34 cellular contexts compared by ENCODE assay signal in genomic region chr2:44651974-44652373, GRCh38.
DNase-seq lines count a peak whose midpoint lies in the region; ATAC-seq, FAIRE-seq and TF ChIP-seq lines count a peak whose summit lies in the region.
"Had no signal": no experiment of that assay in that cellular context is flagged by ENCODE, and none has a peak within 500 bp of the region (broad histone marks: within the 10 kb centered on the region; RNA-seq: fewer than 3 reads in every experiment).

No MANE protein-coding gene starts in this region.

- no peaks in the 10 kb centered on the region for H3K27me3 ChIP-seq in HepG2 (ENCODE audit: control insufficient read depth in 1 of 2, insufficient read depth in 2 of 2, low read length in 2 of 2)
- H3K27me3 ChIP-seq in right lobe of liver, result no peaks in the 10 kb centered on the region
- H3K27me3 ChIP-seq in neuronal stem cell (ENCODE audit: control insufficient read depth in 3 of 3, insufficient read depth in 3 of 3, low read depth in 1 of 3, low read length in 3 of 3), result no peaks in the 10 kb centered on the region
- no peaks in the 10 kb centered on the region for H3K27me3 ChIP-seq in small intestine (ENCODE audit: control insufficient read depth in 2 of 2, insufficient read depth in 2 of 2, low read length in 2 of 2)
- H3K27me3 ChIP-seq: adrenal gland, MG63, right atrium auricular region, uterus had no signal

- H3K23ac ChIP-seq in neuronal stem cell (ENCODE audit: low read depth, low read length, poor library complexity), result no peak overlapping the region

- H2AFZ ChIP-seq in HepG2 (ENCODE audit: low read length) (no peak overlapping the region), neuronal stem cell (ENCODE audit: low read length) (no peak overlapping the region)
- H2AFZ ChIP-seq: parathyroid adenoma had no signal

- H3K4me2 ChIP-seq in HepG2 (ENCODE audit: low read depth, low read length) (no peak overlapping the region), neuronal stem cell (ENCODE audit: insufficient read depth, low read length, poor library complexity, severe bottlenecking) (no peak overlapping the region)
- H3K4me2 ChIP-seq: KMS-11 had no signal

- H3K4me1 ChIP-seq in HepG2 (ENCODE audit: insufficient read depth, low read length) (0 out of 2 replicates have a peak, but pooled peaks cover 6% of the 10 kb centered on the region), right lobe of liver (no peaks in the 10 kb centered on the region), neuronal stem cell (ENCODE audit: control insufficient read depth in 2 of 2, insufficient read depth in 1 of 2, low read depth in 1 of 2, low read length in 2 of 2) (peaks cover 0 to 15% of the 10 kb centered on the region in 2 donors), small intestine (ENCODE audit: control insufficient read depth in 2 of 2, insufficient read depth in 1 of 2, low read depth in 1 of 2, low read length in 1 of 2) (no peaks in the 10 kb centered on the region)
- H3K4me1 ChIP-seq: adrenal gland, parathyroid adenoma, right atrium auricular region, uterus had no signal

- no peak for TF ChIP-seq RAD21 in HepG2 (CRISPR knock-in tag; IDR thresholded peaks at IDR 0.05)

- H3K9me3 ChIP-seq in HepG2 (ENCODE audit: low read length), result no peaks in the 10 kb centered on the region
- H3K9me3 ChIP-seq in right lobe of liver, result no peaks in the 10 kb centered on the region
- H3K9me3 ChIP-seq in neuronal stem cell (replicated peaks in 1 of 2; ENCODE audit: control insufficient read depth in 2 of 2, insufficient read depth in 1 of 2, low read depth in 1 of 2, low read length in 2 of 2), result no peaks in the 10 kb centered on the region
- H3K9me3 ChIP-seq in small intestine (ENCODE audit: control insufficient read depth, low read depth), result no peaks in the 10 kb centered on the region
- H3K9me3 ChIP-seq: adrenal gland, Caco-2, MG63, right atrium auricular region, uterus had no signal

- H2BK120ac ChIP-seq in neuronal stem cell (ENCODE audit: low read depth, low read length), result no peak overlapping the region

- no peak overlapping the region for H2BK15ac ChIP-seq in neuronal stem cell (ENCODE audit: low read length)

- no peak overlapping the region for H3K18ac ChIP-seq in neuronal stem cell (ENCODE audit: low read length)

- H3K27ac ChIP-seq in HepG2 (ENCODE audit: extremely low read length, insufficient read depth, low read length) (no peak overlapping the region), right lobe of liver (no peak overlapping the region), neuronal stem cell (replicated peaks; ENCODE audit: low read length) (peak overlapping the region; percentile 34), small intestine (ENCODE audit: low read depth in 1 of 2, low read length in 1 of 2) (no peak overlapping the region)
- H3K27ac ChIP-seq: adrenal gland, KMS-11, parathyroid adenoma, right atrium auricular region, uterus had no signal

- H3K79me1 ChIP-seq in neuronal stem cell (ENCODE audit: low read depth, low read length), result no peaks in the 10 kb centered on the region

- no peak overlapping the region for H4K8ac ChIP-seq in neuronal stem cell (ENCODE audit: low read depth, low read length)

- no TSS peak for BruUV-seq in HepG2 (replicated peaks; lab: Mats Ljungman, UMichigan)

- TF ChIP-seq CTCF in HepG2 (CRISPR knock-in tag; IDR thresholded peaks at IDR 0.05) (no peak), right lobe of liver (IDR thresholded peaks at IDR 0.05) (no peak)

- WGBS in HepG2 (ENCODE audit: low lambda C conversion rate), result 94% methylated on average over 1 of the region's 1 CpG
- 90% methylated on average over 1 of the region's 1 CpG for WGBS in right lobe of liver (ENCODE audit: insufficient coverage, low coverage, low lambda C conversion rate, missing lambda C conversion rate)
- no CpG with 5 or more reads among the region's 1 CpG for WGBS in neuronal stem cell (ENCODE audit: extremely low coverage in 2 of 2, insufficient read length in 2 of 2, insufficient replicate concordance in 1 of 2), 2 donors
- WGBS in small intestine, 3 donors, result 71 to 87% (median 74%) methylated on average over 1 of the region's 1 CpG

- H3K36me3 ChIP-seq in HepG2 (replicated peaks in 1 of 2; ENCODE audit: control insufficient read depth in 1 of 2, insufficient read depth in 2 of 2, low read length in 2 of 2) (no peaks in the 10 kb centered on the region), right lobe of liver (no peaks in the 10 kb centered on the region), neuronal stem cell (replicated peaks in 1 of 2; ENCODE audit: control insufficient read depth in 2 of 2, insufficient read depth in 2 of 2, low read length in 2 of 2) (no peaks in the 10 kb centered on the region), small intestine (ENCODE audit: control insufficient read depth in 2 of 2, insufficient read depth in 2 of 2, low read length in 2 of 2) (no peaks in the 10 kb centered on the region)
- H3K36me3 ChIP-seq: adrenal gland, MG63, right atrium auricular region, uterus had no signal

- TF ChIP-seq EP300 in HepG2 (IDR thresholded peaks at IDR 0.05; ENCODE audit: low read depth in 2 of 2, low read length in 2 of 2) (no peak), HepG2 (CRISPR knock-in tag; IDR thresholded peaks at IDR 0.05; ENCODE audit: borderline replicate concordance) (no peak)

- no peak for TF ChIP-seq POLR2A in HepG2 (IDR thresholded peaks at IDR 0.05; ENCODE audit: insufficient read depth in 1 of 2, low read depth in 2 of 2, low read length in 2 of 2)
- no peak for TF ChIP-seq POLR2A in right lobe of liver (IDR thresholded peaks at IDR 0.05)

- H4K20me1 ChIP-seq in HepG2 (ENCODE audit: insufficient read depth, low read length), result no peaks in the 10 kb centered on the region

- no peak overlapping the region for H2AK5ac ChIP-seq in neuronal stem cell (ENCODE audit: low read depth, low read length)

- no peak for DNase-seq in HepG2 (ENCODE audit: low spot score)
- DNase-seq in right lobe of liver, result no peak
- DNase-seq in neuronal stem cell (ENCODE audit: low spot score), result no peak
- DNase-seq in cardiac septum (ENCODE audit: low spot score), result no peak
- no peak for DNase-seq in small intestine
- DNase-seq: 8988T; activated CD4-positive, alpha-beta memory T cell treated with anti-CD3 and anti-CD28 coated beads for 36 hours; activated CD4-positive, CD25-positive, alpha-beta regulatory T cell treated with anti-CD3 and anti-CD28 coated beads, Interleukin-2, amount 50 U/mL, for 72 hours; activated CD8-positive, alpha-beta memory T cell treated with anti-CD3 and anti-CD28 coated beads, Interleukin-2, amount 50 U/mL, for 4 hours; activated naive CD4-positive, alpha-beta T cell treated with anti-CD3 and anti-CD28 coated beads for 36 hours; adrenal gland; Caco-2; DMS53; endodermal cell; H9; head of caudate nucleus; left ventricle myocardium superior; mesendoderm; NCI-H1105; NCI-H1930; NCI-H510A treated with DMSO at 0.1 percent for 48 hours; PC-3; stimulated activated CD4-positive, alpha-beta T cell treated with anti-CD3 and anti-CD28 coated beads, Interleukin-1b, Interleukin-23, amount 100 ng/mL, for 48 hours; stimulated activated naive CD8-positive, alpha-beta T cell treated with anti-CD3 and anti-CD28 coated beads, Interleukin-15, amount 100 ng/mL, for 72 hours; uterus had no signal

- POLR2A ChIA-PET in HepG2 (lab: Yijun Ruan, JAX), result no interaction called here

- intact Hi-C loops in HepG2 (cut with micrococcal nuclease; ENCODE audit: unreplicated experiment) (no loop called here), right lobe of liver (cut with DNase I) (no loop called here), cardiac septum (cut with DNase I) (no loop called here)

- ATAC-seq in HepG2 (no peak), right lobe of liver (no peak), GM21717 (IDR thresholded peaks at IDR 0.05; ENCODE audit: unreplicated experiment) (peak; percentile 63), HG03432 (IDR thresholded peaks at IDR 0.05; ENCODE audit: unreplicated experiment) (peak; percentile 52), HG03571 (IDR thresholded peaks at IDR 0.05; ENCODE audit: unreplicated experiment) (no peak)
- ATAC-seq: left ventricle myocardium superior; PC-3; SK-N-SH treated with all-trans-retinoic acid at 6 μM for 48 hours; stimulated activated naive CD8-positive, alpha-beta T cell treated with anti-CD3 and anti-CD28 coated beads, Interleukin-15, amount 100 ng/mL, for 72 hours had no signal

- no peak overlapping the region for H3K9ac ChIP-seq in HepG2 (ENCODE audit: insufficient read depth, low read depth, low read length)
- no peak overlapping the region for H3K9ac ChIP-seq in neuronal stem cell (ENCODE audit: low read depth, low read length, poor library complexity)
- H3K9ac ChIP-seq: KMS-11, parathyroid adenoma had no signal

- H2BK5ac ChIP-seq in neuronal stem cell (ENCODE audit: low read length), result no peak overlapping the region

- H3K4me3 ChIP-seq in HepG2 (replicated peaks in 1 of 3; ENCODE audit: insufficient read depth in 1 of 3, low read depth in 2 of 3, low read length in 3 of 3) (no peak overlapping the region), right lobe of liver (no peak overlapping the region), neuronal stem cell (ENCODE audit: low read length in 2 of 2) (no peak overlapping the region), small intestine (ENCODE audit: low read depth in 1 of 2, low read length in 2 of 2) (no peak overlapping the region)
- H3K4me3 ChIP-seq: adrenal gland, MG63, right atrium auricular region, uterus had no signal

- no peak overlapping the region for H2BK12ac ChIP-seq in neuronal stem cell (ENCODE audit: low read length)

- FAIRE-seq in HepG2 (lab: Jason Lieb, UNC) (peak; percentile 8), small intestine (lab: Jason Lieb, UNC) (no peak)
- FAIRE-seq: keratinocyte had no signal

- no peak overlapping the region for H3K4ac ChIP-seq in neuronal stem cell (ENCODE audit: low read length)

- in situ Hi-C loops in HepG2 (cut with HindIII; ENCODE audit: extremely low pct_ligation_motif_present, low pct_unique_long_range_greater_than_20kb), result no loop called here

- CTCF ChIA-PET in HepG2 (lab: Yijun Ruan, JAX; ENCODE audit: low intra/inter-chr PET ratio, low total read pairs), result no interaction called here

- H3K79me2 ChIP-seq in HepG2 (ENCODE audit: insufficient read depth, low read length), result no peaks in the 10 kb centered on the region
- H3K79me2 ChIP-seq: parathyroid adenoma had no signal

- no peak overlapping the region for H4K91ac ChIP-seq in neuronal stem cell (ENCODE audit: low read depth, low read length, poor library complexity)

- no peak overlapping the region for H3K14ac ChIP-seq in neuronal stem cell (ENCODE audit: low read length)

TF ChIP-seq in HepG2, 621 proteins besides CTCF, POLR2A, EP300 and RAD21 (continues in another document):
- no peak for TF ChIP-seq PTBP1 (IDR thresholded peaks at IDR 0.05; ENCODE audit: low read depth, low read length, poor library complexity, severe bottlenecking)

Comparison
In these comparisons a context has a peak if more than half of its experiments do, and no peak if none do; other contexts are left out.
1. ATAC-seq: peak in GM21717 (single experiment) and HG03432 (single experiment); none in HepG2 (single experiment), right lobe of liver (0 of 4) and HG03571 (single experiment).